ENCODE assay signal across 8 cellular contexts in genomic region chr21:34881894-34882371, GRCh38.
DNase-seq lines count a peak whose midpoint lies in the region; ATAC-seq, FAIRE-seq and TF ChIP-seq lines count a peak whose summit lies in the region.

No MANE protein-coding gene starts in this region.

- H3K27ac ChIP-seq in AG04450 (ENCODE audit: low read depth, low read length), result peak overlapping the region; percentile 92

- H3K4me1 ChIP-seq in mucosa of descending colon (ENCODE audit: low read depth), result peaks cover 14% of the 10 kb centered on the region

- intact Hi-C loops in mucosa of descending colon (cut with DNase I, micrococcal nuclease), result loop anchor here in 1 of 2 donors (10.0 kb wide), 1 partner anchor 87 kb away; no protein-coding TSS in a partner anchor

- H3K4me3 ChIP-seq in AG04450 (ENCODE audit: low read depth, low read length), result peak overlapping the region; percentile 92
- H3K4me3 ChIP-seq in mucosa of descending colon, result no peak overlapping the region

- ATAC-seq in mucosa of descending colon, result no peak
- no peak for ATAC-seq in GM18867 (IDR thresholded peaks at IDR 0.05; ENCODE audit: unreplicated experiment)

- H3K36me3 ChIP-seq in mucosa of descending colon (ENCODE audit: low read depth), result no peaks in the 10 kb centered on the region

- no peak for FAIRE-seq in frontal cortex (lab: Jason Lieb, UNC)

- CTCF ChIA-PET in AG04450 (lab: Charles Lee), result interaction anchor here (0.8 to 1.0 kb wide), 2 partner anchors 136 kb away, joined by 4 to 5 read pairs; no protein-coding TSS in a partner anchor

- H3K9me3 ChIP-seq in AG04450 (ENCODE audit: control insufficient read depth, insufficient read depth, low read length) (peaks cover 4% of the 10 kb centered on the region; the same call in 1 of the 2 replicates), mucosa of descending colon (no peaks in the 10 kb centered on the region)

- TF ChIP-seq CTCF in AG04450 (IDR thresholded peaks at IDR 0.05; ENCODE audit: low read depth, low read length) (no peak), mucosa of descending colon (IDR thresholded peaks at IDR 0.05) (no peak)

- DNase-seq in AG04450 (ENCODE audit: low read depth, low spot score) (peak; percentile 67), HPDE6-E6E7 (ENCODE audit: extremely low spot score) (peak; percentile 27), amniotic stem cell (lab: John Stamatoyannopoulos, UW) (peak; percentile 72), lung microvascular endothelial cell (ENCODE audit: low read depth in 2 of 2) (peak; percentile 56 to 86), frontal cortex (ENCODE audit: low spot score in 2 of 2) (no peak), mucosa of descending colon (no peak)
- DNase-seq in NK-92 treated with Interleukin-12 subunit alpha and Interleukin-12 subunit beta, amount 100 ng/mL, for 24 hours (lab: John Stamatoyannopoulos, UW), result no peak

- H3K27me3 ChIP-seq in AG04450 (ENCODE audit: control insufficient read depth, insufficient read depth, low read length), result no peaks in the 10 kb centered on the region

- POLR2A ChIA-PET in AG04450 (lab: Yijun Ruan, JAX), result interaction anchor here (1.0 kb wide), 1 partner anchor 74 kb away, joined by 4 read pairs; no protein-coding TSS in a partner anchor

Comparison
In these comparisons a context has a peak if more than half of its experiments do, and no peak if none do; other contexts are left out.
1. DNase-seq: peak in AG04450 (single experiment), HPDE6-E6E7 (single experiment), amniotic stem cell (single experiment) and lung microvascular endothelial cell (2 of 2); none in frontal cortex (0 of 2), mucosa of descending colon (0 of 3) and NK-92 treated with Interleukin-12 subunit alpha and Interleukin-12 subunit beta, amount 100 ng/mL, for 24 hours (single experiment).